In genomic region chr9:91312717-91313325, GRCh38 we compare ENCODE assay signal across 2 cellular contexts.
TF ChIP-seq lines count a peak whose summit lies in the region.

No MANE protein-coding gene starts in this region.

TF ChIP-seq in HEK293T, 16 proteins besides CTCF, POLR2A, EP300 and RAD21 (continued from another document):
- no peak for TF ChIP-seq BHLHE40 (IDR thresholded peaks at IDR 0.05; ENCODE audit: borderline replicate concordance)
- no peak for TF ChIP-seq FOXM1 (IDR thresholded peaks at IDR 0.05; ENCODE audit: borderline replicate concordance)
- TF ChIP-seq ELF4 (IDR thresholded peaks at IDR 0.05): no peak
- TF ChIP-seq CTBP1 (IDR thresholded peaks at IDR 0.05; ENCODE audit: borderline replicate concordance): no peak
- no peak for TF ChIP-seq ARNT (IDR thresholded peaks at IDR 0.05)
- TF ChIP-seq FOXK2 (IDR thresholded peaks at IDR 0.05): no peak
- TF ChIP-seq SUZ12 (IDR thresholded peaks at IDR 0.05): no peak
- no peak for TF ChIP-seq TARDBP (IDR thresholded peaks at IDR 0.05)
- no peak for TF ChIP-seq NFRKB (IDR thresholded peaks at IDR 0.05)
- no peak for TF ChIP-seq LEF1 (IDR thresholded peaks at IDR 0.05; ENCODE audit: borderline replicate concordance)
- TF ChIP-seq FOXA1 (IDR thresholded peaks at IDR 0.05): no peak
- no peak for TF ChIP-seq HDGF (IDR thresholded peaks at IDR 0.05; ENCODE audit: borderline replicate concordance)
- TF ChIP-seq SP1 (IDR thresholded peaks at IDR 0.05): no peak
- TF ChIP-seq L3MBTL2 (conservative IDR thresholded peaks at IDR 0.05): no peak

TF ChIP-seq in HepG2, 621 proteins besides CTCF, POLR2A, EP300 and RAD21:
- TF ChIP-seq ZNF646 (CRISPR knock-in tag; IDR thresholded peaks at IDR 0.05) (no peak), TRAFD1 (CRISPR knock-in tag; IDR thresholded peaks at IDR 0.05; ENCODE audit: borderline replicate concordance) (no peak), ZNF652 (CRISPR knock-in tag; IDR thresholded peaks at IDR 0.05; ENCODE audit: borderline replicate concordance, low read depth) (no peak), ZNF746 (CRISPR knock-in tag; IDR thresholded peaks at IDR 0.05) (no peak)
